Comparison of ENCODE assay signal across 8 cellular contexts in genomic region chr10:79981356-79981672, GRCh38. TPM values are rescaled to one million over a fixed set of nuclear protein-coding genes. Genes with fewer than 3 reads are reported as not detected.
DNase-seq lines count a peak whose midpoint lies in the region; ATAC-seq and TF ChIP-seq lines count a peak whose summit lies in the region.

No MANE protein-coding gene starts in this region.

- peaks cover 53% of the 10 kb centered on the region for H3K27me3 Mint-ChIP-seq in CD8-positive, alpha-beta T cell (ENCODE audit: low read depth)
- peaks cover 48% of the 10 kb centered on the region for H3K27me3 Mint-ChIP-seq in osteocyte (ENCODE audit: unreplicated experiment)

- H3K9me3 Mint-ChIP-seq in CD8-positive, alpha-beta T cell = peaks cover 2% of the 10 kb centered on the region
- H3K9me3 Mint-ChIP-seq in osteocyte (ENCODE audit: unreplicated experiment) = peaks cover 3% of the 10 kb centered on the region

- peak overlapping the region; percentile 38 for H3K4me3 Mint-ChIP-seq in CD8-positive, alpha-beta T cell
- H3K4me3 Mint-ChIP-seq in osteocyte (ENCODE audit: unreplicated experiment) = peak overlapping the region; percentile 74

- peaks cover 5% of the 10 kb centered on the region for H3K4me1 Mint-ChIP-seq in CD8-positive, alpha-beta T cell (ENCODE audit: low read depth)
- peaks cover 1% of the 10 kb centered on the region for H3K4me1 Mint-ChIP-seq in osteocyte (ENCODE audit: unreplicated experiment)

- no peak overlapping the region for H3K4me3 ChIP-seq in CD8-positive, alpha-beta T cell (ENCODE audit: low read depth, low read length)

- H3K9me3 ChIP-seq in CD8-positive, alpha-beta T cell (ENCODE audit: low read length) = no peaks in the 10 kb centered on the region

- ATAC-seq in CD8-positive, alpha-beta T cell = no peak
- ATAC-seq in foreskin keratinocyte = peak; percentile 0
- no peak for ATAC-seq in GM21786 (IDR thresholded peaks at IDR 0.05; ENCODE audit: unreplicated experiment)
- ATAC-seq in HG03097 (IDR thresholded peaks at IDR 0.05; ENCODE audit: low FRiP score, unreplicated experiment) = no peak

- H3K4me1 ChIP-seq in CD8-positive, alpha-beta T cell (ENCODE audit: insufficient read depth, low read length) = no peaks in the 10 kb centered on the region
- H3K4me1 ChIP-seq in foreskin keratinocyte = peaks cover 16% of the 10 kb centered on the region

- no peaks in the 10 kb centered on the region for H3K36me3 ChIP-seq in CD8-positive, alpha-beta T cell (ENCODE audit: insufficient read depth, low read length)

- no peak for TF ChIP-seq CTCF in CD8-positive, alpha-beta T cell (IDR thresholded peaks at IDR 0.05)
- TF ChIP-seq CTCF in VCaP (conservative IDR thresholded peaks at IDR 0.05) (no peak), foreskin keratinocyte (conservative IDR thresholded peaks at IDR 0.05) (no peak), osteocyte (IDR thresholded peaks at IDR 0.05) (no peak)

- no peak overlapping the region for H3K27ac Mint-ChIP-seq in CD8-positive, alpha-beta T cell
- no peak overlapping the region for H3K27ac Mint-ChIP-seq in osteocyte (ENCODE audit: unreplicated experiment)

- no peaks in the 10 kb centered on the region for H3K36me3 Mint-ChIP-seq in CD8-positive, alpha-beta T cell
- no peaks in the 10 kb centered on the region for H3K36me3 Mint-ChIP-seq in osteocyte (ENCODE audit: unreplicated experiment)

- no peak overlapping the region for H3K27ac ChIP-seq in CD8-positive, alpha-beta T cell (ENCODE audit: low read depth, low read length)
- H3K27ac ChIP-seq in VCaP (peak overlapping the region; percentile 92), foreskin keratinocyte (no peak overlapping the region)

- POLR2A ChIA-PET in CD8-positive, alpha-beta T cell (lab: Charles Lee) = no interaction called here

- DNase-seq in CD8-positive, alpha-beta T cell = no peak
- DNase-seq in foreskin keratinocyte (peak in 1 of 2 donors; percentile 5), osteocyte (ENCODE audit: extremely low spot score, unreplicated experiment) (no peak), activated gamma-delta T cell (lab: John Stamatoyannopoulos, UW) (no peak), DMS53 treated with DMSO at 0.1 percent for 48 hours (lab: John Stamatoyannopoulos, UW; ENCODE audit: unreplicated experiment) (no peak)

- peaks cover 8% of the 10 kb centered on the region for H3K27me3 ChIP-seq in CD8-positive, alpha-beta T cell (ENCODE audit: insufficient read depth, low read length)
- peaks cover 64% of the 10 kb centered on the region for H3K27me3 ChIP-seq in foreskin keratinocyte

- CTCF ChIA-PET in CD8-positive, alpha-beta T cell (lab: Charles Lee) = no interaction called here

- intact Hi-C loops in CD8-positive, alpha-beta T cell (cut with DNase I, micrococcal nuclease) = no loop called here

RNA-seq across cellular contexts. Expression of gene SFTPD, which starts 32.4 kb away (rescaled TPM):
- total RNA-seq in CD8-positive, alpha-beta T cell = not detected
- 0.07 TPM in 1 of 2 replicates, not detected in the other for total RNA-seq in foreskin keratinocyte
- polyA plus RNA-seq in foreskin keratinocyte = 0.06 TPM in 2 replicates
- total RNA-seq in osteocyte = 0.35 and 0.60 TPM in 2 replicates
